ENCODE assay signal across 1 cellular context in the genomic region with DNA sequence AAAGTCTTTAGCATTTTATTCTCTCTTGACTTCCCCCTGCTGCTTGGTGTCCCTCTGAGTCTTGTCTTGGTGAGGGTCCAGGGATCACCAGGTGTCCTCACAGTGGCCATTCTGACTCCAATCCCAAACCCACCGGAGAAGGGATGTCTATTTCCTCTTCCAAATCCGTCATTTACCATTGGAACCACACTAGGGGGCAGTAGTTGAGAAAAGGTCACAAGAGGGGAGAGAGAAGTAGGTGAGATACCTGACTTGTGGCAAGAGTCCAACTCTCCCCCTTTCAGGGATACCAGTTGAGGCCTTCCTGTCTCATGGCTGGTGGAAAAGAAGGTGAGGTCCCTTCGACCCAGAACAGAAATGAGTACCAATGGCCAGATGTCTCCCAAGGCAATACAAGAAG. TPM values are rescaled to one million over a fixed set of nuclear protein-coding genes. Genes with fewer than 3 reads are reported as not detected.
"Had no signal": no experiment of that assay in that cellular context is flagged by ENCODE, and none has a peak within 500 bp of the region (broad histone marks: within the 10 kb centered on the region; RNA-seq: fewer than 3 reads in every experiment).

No MANE protein-coding gene starts in this region.

RNA-seq across cellular contexts. Expression of a gene that starts 21.9 kb away (rescaled TPM):
- total RNA-seq: activated T-helper 2 cell treated with anti-CD3 and anti-CD28 coated beads, Interferon-gamma antibody, Interleukin-2, Interleukin-4, amounts not matched to agents 10 μg/mL and 5 μg/mL and 100 μg/mL, durations not matched to agents 14 hours and 24 hours and 36 hours had no signal
